24 cellular contexts compared by ENCODE assay signal in genomic region chr21:37848721-37849490, GRCh38.
DNase-seq lines count a peak whose midpoint lies in the region; ATAC-seq and TF ChIP-seq lines count a peak whose summit lies in the region.
"Had no signal": no experiment of that assay in that cellular context is flagged by ENCODE, and none has a peak within 500 bp of the region (broad histone marks: within the 10 kb centered on the region; RNA-seq: fewer than 3 reads in every experiment).

No MANE protein-coding gene starts in this region.

- H2BK5ac ChIP-seq in IMR-90 (ENCODE audit: low read depth, low read length, poor library complexity, severe bottlenecking): peak overlapping the region; percentile 99
- H2BK5ac ChIP-seq in mesenchymal stem cell (ENCODE audit: low read depth, low read length, poor library complexity, severe bottlenecking): peak overlapping the region; percentile 84

- CTCF ChIA-PET in AG04450 (lab: Charles Lee): interaction anchor here (0.7 kb wide), 1 partner anchor 137 kb away, joined by 4 read pairs; no protein-coding TSS in a partner anchor
- CTCF ChIA-PET in IMR-90 (lab: Yijun Ruan, JAX): no interaction called here
- CTCF ChIA-PET in activated CD4-positive, alpha-beta T cell treated with anti-CD3 and anti-CD28 coated beads for 36 hours (lab: Charles Lee): no interaction called here

- H3K4me3 ChIP-seq in AG04450 (ENCODE audit: low read depth, low read length): no peak overlapping the region
- no peak overlapping the region for H3K4me3 ChIP-seq in IMR-90 (ENCODE audit: insufficient read depth, low read depth, low read length)
- H3K4me3 ChIP-seq in mesenchymal stem cell (ENCODE audit: insufficient read depth in 1 of 2, low read depth in 1 of 2, low read length in 2 of 2): no peak overlapping the region
- H3K4me3 ChIP-seq: A549, HAP-1, hepatocyte, lung, ovary, suprapubic skin had no signal

- ATAC-seq in IMR-90 (ENCODE audit: low read depth) (no peak), GM18867 (IDR thresholded peaks at IDR 0.05; ENCODE audit: unreplicated experiment) (no peak), GM18520 (IDR thresholded peaks at IDR 0.05; ENCODE audit: unreplicated experiment) (no peak)
- no peak for ATAC-seq in activated CD4-positive, alpha-beta T cell treated with anti-CD3 and anti-CD28 coated beads for 36 hours
- ATAC-seq: A549; activated naive CD4-positive, alpha-beta T cell treated with anti-CD3 and anti-CD28 coated beads, Interleukin-2, amount 50 U/mL, for 72 hours; effector memory CD8-positive, alpha-beta T cell; naive thymus-derived CD4-positive, alpha-beta T cell; right cardiac atrium had no signal

- no peaks in the 10 kb centered on the region; the same call in none of the 2 replicates for H3K9me3 ChIP-seq in AG04450 (ENCODE audit: control insufficient read depth, insufficient read depth, low read length)
- H3K9me3 ChIP-seq in IMR-90 (ENCODE audit: control insufficient read depth, insufficient read depth, low read length): no peaks in the 10 kb centered on the region
- H3K9me3 ChIP-seq in mesenchymal stem cell (ENCODE audit: control insufficient read depth, low read length): no peaks in the 10 kb centered on the region
- H3K9me3 ChIP-seq: HAP-1, ovary, suprapubic skin had no signal

- H3K27me3 ChIP-seq in AG04450 (ENCODE audit: control insufficient read depth, insufficient read depth, low read length) (no peaks in the 10 kb centered on the region), IMR-90 (ENCODE audit: control insufficient read depth, insufficient read depth, low read length) (no peaks in the 10 kb centered on the region), mesenchymal stem cell (ENCODE audit: control insufficient read depth in 1 of 2, insufficient read depth in 1 of 2, low read length in 2 of 2) (peaks cover 0 to 44% of the 10 kb centered on the region in 2 experiments)
- H3K27me3 ChIP-seq: hepatocyte, ovary had no signal

- H3K9me1 ChIP-seq in IMR-90 (ENCODE audit: insufficient read depth, low read length): peaks cover 28% of the 10 kb centered on the region

- DNase-seq in AG04450 (ENCODE audit: low read depth, low spot score) (no peak), IMR-90 (no peak), chondrocyte (ENCODE audit: low spot score) (no peak), mesenchymal stem cell (peak; percentile 66), RPMI8226 (no peak)
- DNase-seq in activated CD4-positive, alpha-beta T cell treated with anti-CD3 and anti-CD28 coated beads for 36 hours: no peak
- DNase-seq: activated CD4-positive, alpha-beta T cell treated with anti-CD3 and anti-CD28 coated beads for 4 hours; effector memory CD8-positive, alpha-beta T cell; GF-D8; naive thymus-derived CD4-positive, alpha-beta T cell; NCI-H1417 treated with DMSO at 0.1 percent for 48 hours; NCI-H510A treated with DMSO at 0.1 percent for 48 hours; ovary; right cardiac atrium had no signal

- H3K14ac ChIP-seq in IMR-90 (replicated peaks; ENCODE audit: low read depth, low read length) (peak overlapping the region; percentile 97), mesenchymal stem cell (ENCODE audit: low read length in 2 of 2) (no peak overlapping the region)

- H2BK120ac ChIP-seq in IMR-90 (ENCODE audit: low read depth, low read length): peak overlapping the region; percentile 100
- H2BK120ac ChIP-seq in mesenchymal stem cell (ENCODE audit: low read depth, low read length): no peak overlapping the region

- H3K27ac ChIP-seq in AG04450 (ENCODE audit: low read depth, low read length) (peak overlapping the region; percentile 76), IMR-90 (ENCODE audit: insufficient read depth, low read length) (peak overlapping the region; percentile 84), mesenchymal stem cell (ENCODE audit: low read length, poor library complexity, severe bottlenecking) (peak overlapping the region; percentile 92)
- H3K27ac ChIP-seq: A549, hepatocyte, ovary, suprapubic skin had no signal

- H3K27ac Mint-ChIP-seq in chondrocyte (ENCODE audit: unreplicated experiment): peak overlapping the region; percentile 92
- no peak overlapping the region for H3K27ac Mint-ChIP-seq in activated CD4-positive, alpha-beta T cell treated with anti-CD3 and anti-CD28 coated beads for 36 hours
- H3K27ac Mint-ChIP-seq: activated T-helper 1 cell treated with anti-CD3 and anti-CD28 coated beads, Interleukin-12 subunit alpha, Interleukin-12 subunit beta, Interleukin-2, Interleukin-4 antibody, amounts not matched to agents 30 ng/mL and 10 ng/mL and 1 ng/mL, durations not matched to agents 14 hours and 24 hours and 36 hours; CD14-positive monocyte; effector memory CD8-positive, alpha-beta T cell; naive thymus-derived CD4-positive, alpha-beta T cell had no signal

- peak overlapping the region; percentile 83 for H4K5ac ChIP-seq in IMR-90 (ENCODE audit: low read depth, low read length)

- H3K9ac ChIP-seq in IMR-90 (ENCODE audit: low read depth, low read length) (no peak overlapping the region), mesenchymal stem cell (ENCODE audit: low read length) (no peak overlapping the region)

- H2BK15ac ChIP-seq in IMR-90 (ENCODE audit: low read depth, low read length) (peak overlapping the region; percentile 97), mesenchymal stem cell (ENCODE audit: low read depth, poor library complexity, severe bottlenecking) (no peak overlapping the region)

- peaks cover 8% of the 10 kb centered on the region for H3K36me3 Mint-ChIP-seq in chondrocyte (ENCODE audit: low read depth)
- H3K36me3 Mint-ChIP-seq in activated CD4-positive, alpha-beta T cell treated with anti-CD3 and anti-CD28 coated beads for 36 hours (ENCODE audit: low read depth): no peaks in the 10 kb centered on the region
- H3K36me3 Mint-ChIP-seq: CD14-positive monocyte had no signal

- peak overlapping the region; percentile 23 to 66 for H2BK12ac ChIP-seq in mesenchymal stem cell (ENCODE audit: low read length in 2 of 2)

- H3K4me1 Mint-ChIP-seq in chondrocyte (ENCODE audit: low read depth): peaks cover 78% of the 10 kb centered on the region
- no peaks in the 10 kb centered on the region for H3K4me1 Mint-ChIP-seq in activated CD4-positive, alpha-beta T cell treated with anti-CD3 and anti-CD28 coated beads for 36 hours

- peaks cover 14% of the 10 kb centered on the region for H3K9me3 Mint-ChIP-seq in chondrocyte (ENCODE audit: low read depth)
- H3K9me3 Mint-ChIP-seq in activated CD4-positive, alpha-beta T cell treated with anti-CD3 and anti-CD28 coated beads for 36 hours (ENCODE audit: low read depth): peaks cover 6% of the 10 kb centered on the region

- H4K91ac ChIP-seq in IMR-90 (ENCODE audit: insufficient read depth, low read depth, low read length): peak overlapping the region; percentile 99
- H4K91ac ChIP-seq in mesenchymal stem cell (ENCODE audit: low read length): peak overlapping the region; percentile 71

- H3K18ac ChIP-seq in IMR-90 (ENCODE audit: low read depth, low read length) (peak overlapping the region; percentile 89), mesenchymal stem cell (ENCODE audit: low read depth in 1 of 2, low read length in 2 of 2) (peak overlapping the region; percentile 78 to 89)

- no peaks in the 10 kb centered on the region for H3K27me3 Mint-ChIP-seq in chondrocyte (ENCODE audit: low read depth)
- peaks cover 12% of the 10 kb centered on the region for H3K27me3 Mint-ChIP-seq in activated CD4-positive, alpha-beta T cell treated with anti-CD3 and anti-CD28 coated beads for 36 hours

- intact Hi-C loops in IMR-90 (cut with micrococcal nuclease): no loop called here
- intact Hi-C loops in activated CD4-positive, alpha-beta T cell treated with anti-CD3 and anti-CD28 coated beads for 36 hours (cut with DNase I, micrococcal nuclease): no loop called here

- WGBS in IMR-90 (ENCODE audit: extremely low coverage in 2 of 2, insufficient read length in 1 of 2), 2 experiments: 79% methylated on average over 3 of the region's 7 CpGs; no CpG with 5 or more reads in 1 of the 2 experiments
- 58% methylated on average over 6 of the region's 7 CpGs for WGBS in mesenchymal stem cell

- BruUV-seq in IMR-90 (replicated peaks; lab: Mats Ljungman, UMichigan): no TSS peak

- H3K36me3 ChIP-seq in IMR-90 (ENCODE audit: control insufficient read depth, insufficient read depth, low read length) (no peaks in the 10 kb centered on the region), mesenchymal stem cell (ENCODE audit: control insufficient read depth in 1 of 2, insufficient read depth in 2 of 2, low read depth in 1 of 2, low read length in 2 of 2) (peaks cover 0 to 3% of the 10 kb centered on the region in 2 experiments)
- H3K36me3 ChIP-seq: HAP-1, ovary, suprapubic skin had no signal

- H2AFZ ChIP-seq in IMR-90 (replicated peaks; ENCODE audit: low read length, poor library complexity) (no peak overlapping the region), mesenchymal stem cell (ENCODE audit: low read depth, low read length) (no peak overlapping the region)
- H2AFZ ChIP-seq: hepatocyte had no signal

- dilution Hi-C loops in IMR-90 (cut with HindIII; ENCODE audit: low sequenced_read_pairs, unreplicated experiment): no loop called here

- H3K4ac ChIP-seq in IMR-90 (ENCODE audit: low read depth, low read length): peak overlapping the region; percentile 99
- peak overlapping the region; percentile 40 to 63 for H3K4ac ChIP-seq in mesenchymal stem cell (ENCODE audit: low read depth in 1 of 2, low read length in 2 of 2)

- peak overlapping the region; percentile 94 to 96 for H4K8ac ChIP-seq in IMR-90 (ENCODE audit: low read depth in 2 of 2, low read length in 2 of 2)
- H4K8ac ChIP-seq in mesenchymal stem cell (ENCODE audit: low read length): peak overlapping the region; percentile 22

- H2BK20ac ChIP-seq in IMR-90 (ENCODE audit: low read depth, low read length): peak overlapping the region; percentile 99

- H3K23ac ChIP-seq in IMR-90 (ENCODE audit: low read depth, low read length): peak overlapping the region; percentile 98
- H3K23ac ChIP-seq in mesenchymal stem cell (ENCODE audit: low read length in 2 of 2): no peak overlapping the region

- no peak for TF ChIP-seq CTCF in AG04450 (IDR thresholded peaks at IDR 0.05; ENCODE audit: low read depth, low read length)
- TF ChIP-seq CTCF in IMR-90 (conservative IDR thresholded peaks at IDR 0.05; ENCODE audit: low read depth, low read length): no peak
- TF ChIP-seq CTCF in chondrocyte (IDR thresholded peaks at IDR 0.05): no peak

- peak overlapping the region; percentile 98 for H2AK5ac ChIP-seq in IMR-90 (ENCODE audit: low read depth, low read length)
- peak overlapping the region; percentile 97 for H2AK5ac ChIP-seq in mesenchymal stem cell (ENCODE audit: low read length, severe bottlenecking)

- H4K20me1 ChIP-seq in IMR-90 (ENCODE audit: insufficient read depth, low read length): no peaks in the 10 kb centered on the region

- H3K79me1 ChIP-seq in IMR-90 (ENCODE audit: low read depth in 1 of 2, low read length in 2 of 2) (no peaks in the 10 kb centered on the region; a peak in 1 of 4 replicates), mesenchymal stem cell (replicated peaks; ENCODE audit: low read length, poor library complexity, severe bottlenecking) (no peaks in the 10 kb centered on the region)

- in situ Hi-C loops in IMR-90 (cut with MboI; ENCODE audit: low sequenced_read_pairs): no loop called here

- H3K56ac ChIP-seq in IMR-90 (ENCODE audit: extremely low read depth, insufficient read depth, low read length): peak overlapping the region; percentile 90

- TF ChIP-seq RAD21 in IMR-90 (IDR thresholded peaks at IDR 0.05; ENCODE audit: low read length): no peak

- POLR2A ChIA-PET in AG04450 (lab: Yijun Ruan, JAX) (no interaction called here), IMR-90 (lab: Charles Lee; ENCODE audit: unreplicated experiment) (no interaction called here)
- POLR2A ChIA-PET in activated CD4-positive, alpha-beta T cell treated with anti-CD3 and anti-CD28 coated beads for 36 hours (lab: Charles Lee): no interaction called here

- H3K4me2 ChIP-seq in IMR-90 (ENCODE audit: low read depth, low read length): no peak overlapping the region
- no peak overlapping the region for H3K4me2 ChIP-seq in mesenchymal stem cell (ENCODE audit: low read length, poor library complexity, severe bottlenecking)
- H3K4me2 ChIP-seq: A549, hepatocyte had no signal

- H3K4me3 Mint-ChIP-seq in chondrocyte (ENCODE audit: unreplicated experiment): peak overlapping the region; percentile 26
- H3K4me3 Mint-ChIP-seq in activated CD4-positive, alpha-beta T cell treated with anti-CD3 and anti-CD28 coated beads for 36 hours: no peak overlapping the region
- H3K4me3 Mint-ChIP-seq: activated T-helper 1 cell treated with anti-CD3 and anti-CD28 coated beads, Interleukin-12 subunit alpha, Interleukin-12 subunit beta, Interleukin-2, Interleukin-4 antibody, amounts not matched to agents 30 ng/mL and 10 ng/mL and 1 ng/mL, durations not matched to agents 14 hours and 24 hours and 36 hours; CD14-positive monocyte; effector memory CD8-positive, alpha-beta T cell; naive thymus-derived CD4-positive, alpha-beta T cell had no signal

- H2AK9ac ChIP-seq in IMR-90 (replicated peaks; ENCODE audit: low read depth, low read length, poor library complexity): peak overlapping the region; percentile 92

- H3K4me1 ChIP-seq in IMR-90 (ENCODE audit: control insufficient read depth, insufficient read depth, low read length): peaks cover 27% of the 10 kb centered on the region
- H3K4me1 ChIP-seq in mesenchymal stem cell (ENCODE audit: control insufficient read depth, insufficient read depth, low read depth, low read length): peaks cover 15% of the 10 kb centered on the region
- H3K4me1 ChIP-seq: A549, HAP-1, suprapubic skin had no signal

- TF ChIP-seq POLR2A in IMR-90 (IDR thresholded peaks at IDR 0.05; ENCODE audit: low read depth, low read length): no peak
